ENCODE assay signal across 1 cellular context in genomic region chr6:70151616-70152015, GRCh38.
TF ChIP-seq lines count a peak whose summit lies in the region.

No MANE protein-coding gene starts in this region.

TF ChIP-seq in HEK293, 187 proteins besides CTCF, POLR2A, EP300 and RAD21 (continued from another document):
- TF ChIP-seq KLF1 (tag by site-specific recombination; IDR thresholded peaks at IDR 0.05) (peak; percentile 21; the same call in 1 of the 2 replicates), ZFP37 (tag by site-specific recombination; IDR thresholded peaks at IDR 0.05) (peak; percentile 59; the same call in 1 of the 2 replicates), ZNF692 (tag by site-specific recombination; IDR thresholded peaks at IDR 0.05) (no peak), ZNF629 (tag by site-specific recombination; IDR thresholded peaks at IDR 0.05) (peak; percentile 89)
